Comparison of ENCODE assay signal across 10 cellular contexts in genomic region chr2:64203131-64204005, GRCh38. TPM values are rescaled to one million over a fixed set of nuclear protein-coding genes. Genes with fewer than 3 reads are reported as not detected.
DNase-seq lines count a peak whose midpoint lies in the region; ATAC-seq, FAIRE-seq and TF ChIP-seq lines count a peak whose summit lies in the region.
"Had no signal": no experiment of that assay in that cellular context is flagged by ENCODE, and none has a peak within 500 bp of the region (broad histone marks: within the 10 kb centered on the region; RNA-seq: fewer than 3 reads in every experiment).

No MANE protein-coding gene starts in this region.

- peak overlapping the region; percentile 25 for H3K4me3 ChIP-seq in suprapubic skin

- no peak for TF ChIP-seq EP300 in suprapubic skin (IDR thresholded peaks at IDR 0.05)

- peak overlapping the region; percentile 98 for H3K27ac Mint-ChIP-seq in activated T-helper 17 cell treated with anti-CD3 and anti-CD28 coated beads, Interleukin-2, amount 50 U/mL, for 72 hours

- FAIRE-seq in islet of Langerhans (lab: Jason Lieb, UNC) = peak; percentile 76
- FAIRE-seq: A204.1 had no signal

- no peaks in the 10 kb centered on the region for H3K27me3 ChIP-seq in suprapubic skin

- WGBS in suprapubic skin = 28% methylated on average over 4 of the region's 4 CpGs

- peak overlapping the region; percentile 90 for H3K4me3 Mint-ChIP-seq in activated T-helper 17 cell treated with anti-CD3 and anti-CD28 coated beads, Interleukin-2, amount 50 U/mL, for 72 hours

- TF ChIP-seq POLR2A in suprapubic skin (IDR thresholded peaks at IDR 0.05) = no peak

- peaks cover 41% of the 10 kb centered on the region for H3K4me1 ChIP-seq in suprapubic skin

- TF ChIP-seq CTCF in suprapubic skin (IDR thresholded peaks at IDR 0.05) (no peak), GM20000 (IDR thresholded peaks at IDR 0.05; ENCODE audit: extremely low read depth, missing control alignments) (no peak)

- peak; percentile 14 for DNase-seq in NCI-H2227 (lab: John Stamatoyannopoulos, UW; ENCODE audit: unreplicated experiment)
- DNase-seq in NCI-H2227 treated with DMSO at 0.1 percent for 48 hours (lab: John Stamatoyannopoulos, UW) = no peak
- no peak for DNase-seq in suprapubic skin (ENCODE audit: low spot score in 2 of 2)
- DNase-seq in NCI-H146 treated with DMSO at 0.1 percent for 48 hours (lab: John Stamatoyannopoulos, UW; ENCODE audit: unreplicated experiment) = no peak
- DNase-seq in pons (ENCODE audit: low spot score) = no peak
- DNase-seq in GM20000 (ENCODE audit: low spot score) = no peak
- DNase-seq: NCI-H2107 had no signal

- peak; percentile 45 for ATAC-seq in activated T-helper 17 cell treated with anti-CD3 and anti-CD28 coated beads, Interleukin-2, amount 50 U/mL, for 72 hours (replicated peaks)

- peaks cover 49% of the 10 kb centered on the region for H3K4me1 Mint-ChIP-seq in activated T-helper 17 cell treated with anti-CD3 and anti-CD28 coated beads, Interleukin-2, amount 50 U/mL, for 72 hours

- H3K36me3 ChIP-seq in suprapubic skin = no peaks in the 10 kb centered on the region

- H3K9me3 Mint-ChIP-seq in activated T-helper 17 cell treated with anti-CD3 and anti-CD28 coated beads, Interleukin-2, amount 50 U/mL, for 72 hours = no peaks in the 10 kb centered on the region

- H3K27ac ChIP-seq in suprapubic skin = peak overlapping the region; percentile 88

- no peaks in the 10 kb centered on the region for H3K27me3 Mint-ChIP-seq in activated T-helper 17 cell treated with anti-CD3 and anti-CD28 coated beads, Interleukin-2, amount 50 U/mL, for 72 hours

- no peaks in the 10 kb centered on the region for H3K36me3 Mint-ChIP-seq in activated T-helper 17 cell treated with anti-CD3 and anti-CD28 coated beads, Interleukin-2, amount 50 U/mL, for 72 hours (ENCODE audit: low read depth)

- no peaks in the 10 kb centered on the region for H3K9me3 ChIP-seq in suprapubic skin

RNA-seq across cellular contexts. Expression of gene PELI1, which starts 59.1 kb away (rescaled TPM):
- 10 to 100 TPM; 57.4 to 59.7 TPM for total RNA-seq in activated T-helper 17 cell treated with anti-CD3 and anti-CD28 coated beads, Interleukin-2, amount 50 U/mL, for 72 hours
- total RNA-seq in suprapubic skin = 10 to 100 TPM; 50.6 to 72.3 (median 59.7) TPM
